25 cellular contexts compared by ENCODE assay signal in the genomic region with DNA sequence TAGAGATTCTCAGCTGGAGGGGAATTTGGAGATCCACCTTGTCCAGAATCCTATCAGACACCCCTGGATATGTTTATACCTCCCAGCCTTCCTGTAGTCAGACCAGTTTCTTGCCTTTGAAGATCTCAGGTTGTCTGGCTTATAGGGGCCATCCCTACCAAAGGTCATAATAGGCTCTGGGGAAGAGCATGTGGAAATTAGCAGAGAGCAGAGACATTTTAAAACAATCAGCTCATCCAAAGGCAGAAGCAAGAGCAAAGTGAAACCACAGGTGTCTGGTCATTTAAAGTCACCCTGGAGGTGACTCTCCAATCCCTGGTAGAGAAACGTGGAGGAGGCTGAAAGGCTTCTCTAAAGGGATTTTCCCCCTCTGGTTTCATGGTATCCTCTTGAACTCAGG.
"Had no signal": no experiment of that assay in that cellular context is flagged by ENCODE, and none has a peak within 500 bp of the region (broad histone marks: within the 10 kb centered on the region; RNA-seq: fewer than 3 reads in every experiment).

No MANE protein-coding gene starts in this region.

- H3K27ac ChIP-seq: colonic mucosa, coronary artery, dorsolateral prefrontal cortex, epithelial cell of prostate, esophagus muscularis mucosa, esophagus squamous epithelium, foreskin keratinocyte, gastrocnemius medialis, gastroesophageal sphincter, heart left ventricle, heart right ventricle had no signal

- H3K9me3 ChIP-seq: colonic mucosa, esophagus muscularis mucosa, esophagus squamous epithelium, gastrocnemius medialis, gastroesophageal sphincter, heart left ventricle, heart right ventricle had no signal

- H3K4me1 ChIP-seq: colonic mucosa, esophagus muscularis mucosa, esophagus squamous epithelium, foreskin keratinocyte, gastrocnemius medialis, gastroesophageal sphincter, heart left ventricle, heart right ventricle had no signal

- ATAC-seq: effector memory CD8-positive, alpha-beta T cell; esophagus mucosa; foreskin keratinocyte; gastrocnemius medialis; gastroesophageal sphincter; heart left ventricle; heart right ventricle had no signal

- H3K36me3 ChIP-seq: colonic mucosa, esophagus muscularis mucosa, esophagus squamous epithelium, gastrocnemius medialis, gastroesophageal sphincter, heart left ventricle, heart right ventricle had no signal

- H3K4me1 Mint-ChIP-seq: endodermal cell had no signal

- H3K4me3 Mint-ChIP-seq: dendritic cell treated with granulocyte-macrophage colony-stimulating factor and Interleukin-4, amounts not matched to agents 40 ng/mL and 50 ng/mL, for 4 days; effector memory CD8-positive, alpha-beta T cell; endodermal cell had no signal

- H3K27ac Mint-ChIP-seq: dendritic cell treated with granulocyte-macrophage colony-stimulating factor and Interleukin-4, amounts not matched to agents 40 ng/mL and 50 ng/mL, for 4 days; effector memory CD8-positive, alpha-beta T cell; endodermal cell had no signal

- H3K27me3 ChIP-seq: colonic mucosa, esophagus squamous epithelium, foreskin keratinocyte, gastrocnemius medialis had no signal

- H3K27me3 Mint-ChIP-seq: dendritic cell treated with granulocyte-macrophage colony-stimulating factor and Interleukin-4, amounts not matched to agents 40 ng/mL and 50 ng/mL, for 4 days had no signal

- DNase-seq: colonic mucosa; cortex of kidney; dermis blood vessel endothelial cell; dorsolateral prefrontal cortex; effector CD4-positive, alpha-beta T cell; effector CD8-positive, alpha-beta T cell; effector memory CD4-positive, alpha-beta T cell; effector memory CD8-positive, alpha-beta T cell; endodermal cell; erythroblast; esophagus squamous epithelium; foreskin fibroblast; foreskin keratinocyte; foreskin melanocyte; gastrocnemius medialis; glutamatergic neuron; head of caudate nucleus; heart left ventricle; heart right ventricle had no signal

- H3K4me3 ChIP-seq: colonic mucosa, coronary artery, dorsolateral prefrontal cortex, esophagus muscularis mucosa, esophagus squamous epithelium, gastrocnemius medialis, gastroesophageal sphincter, heart left ventricle, heart right ventricle had no signal

- H3K9me3 Mint-ChIP-seq: dendritic cell treated with granulocyte-macrophage colony-stimulating factor and Interleukin-4, amounts not matched to agents 40 ng/mL and 50 ng/mL, for 4 days; endodermal cell had no signal
